ENCODE assay signal across 15 cellular contexts in genomic region chr9:73011346-73011745, GRCh38. TPM values are rescaled to one million over a fixed set of nuclear protein-coding genes. Genes with fewer than 3 reads are reported as not detected.
DNase-seq lines count a peak whose midpoint lies in the region; ATAC-seq, FAIRE-seq and TF ChIP-seq lines count a peak whose summit lies in the region.
"Had no signal": no experiment of that assay in that cellular context is flagged by ENCODE, and none has a peak within 500 bp of the region (broad histone marks: within the 10 kb centered on the region; RNA-seq: fewer than 3 reads in every experiment).

No MANE protein-coding gene starts in this region.

- H3K4me2 ChIP-seq in fibroblast of lung (ENCODE audit: extremely low read depth, insufficient read depth, low read length): no peak overlapping the region

- TF ChIP-seq POLR2A in gastrocnemius medialis (IDR thresholded peaks at IDR 0.05): no peak

- FAIRE-seq in frontal cortex (lab: Jason Lieb, UNC): no peak
- FAIRE-seq: GM19239 had no signal

- H3K27me3 ChIP-seq in BJ (ENCODE audit: control insufficient read depth, insufficient read depth, low read length) (no peaks in the 10 kb centered on the region), fibroblast of lung (ENCODE audit: control insufficient read depth, insufficient read depth, low read length) (no peaks in the 10 kb centered on the region), gastrocnemius medialis (no peaks in the 10 kb centered on the region)
- H3K27me3 ChIP-seq: upper lobe of right lung had no signal

- POLR2A ChIA-PET in BJ (lab: Charles Lee): no interaction called here

- intact Hi-C loops in gastrocnemius medialis (cut with DNase I; ENCODE audit: low total_unique reads): no loop called here

- peak; percentile 91 for DNase-seq in BJ (ENCODE audit: low read depth)
- peak; percentile 32 for DNase-seq in amniotic stem cell (lab: John Stamatoyannopoulos, UW)
- DNase-seq in fibroblast of lung (ENCODE audit: low read depth in 2 of 2): peak; percentile 24 to 74
- DNase-seq in gastrocnemius medialis: no peak
- DNase-seq in caudate nucleus (lab: John Stamatoyannopoulos, UW): no peak
- DNase-seq in frontal cortex (ENCODE audit: low spot score in 2 of 2): no peak
- no peak for DNase-seq in activated CD4-positive, alpha-beta T cell treated with anti-CD3 and anti-CD28 coated beads for 1 hour
- DNase-seq in GDM1 (lab: John Stamatoyannopoulos, UW): no peak
- DNase-seq: islet precursor cell, KBM-7, NCI-H526 treated with DMSO at 0.1 percent for 48 hours, posterior cingulate gyrus, upper lobe of right lung had no signal

- H3K9ac ChIP-seq in fibroblast of lung (ENCODE audit: insufficient read depth, low read length): no peak overlapping the region

- no peaks in the 10 kb centered on the region for H3K36me3 ChIP-seq in BJ (ENCODE audit: control insufficient read depth, insufficient read depth, low read length)
- H3K36me3 ChIP-seq in fibroblast of lung (ENCODE audit: control insufficient read depth, insufficient read depth, low read length): no peaks in the 10 kb centered on the region
- no peaks in the 10 kb centered on the region for H3K36me3 ChIP-seq in gastrocnemius medialis
- H3K36me3 ChIP-seq: upper lobe of right lung had no signal

- in situ Hi-C loops in gastrocnemius medialis (cut with MboI; ENCODE audit: low sequenced_read_pairs in 4 of 4): loop anchor here in 2 of 4 donors (10.0 kb wide), 2 partner anchors 127 to 147 kb away; no protein-coding TSS in a partner anchor

- CTCF ChIA-PET in BJ (lab: Yijun Ruan, JAX): interaction anchor here (0.6 to 0.9 kb wide), 2 partner anchors 11 to 286 kb away, joined by 3 to 6 read pairs; no protein-coding TSS in a partner anchor

- no peak for TF ChIP-seq CTCF in BJ (IDR thresholded peaks at IDR 0.05; ENCODE audit: insufficient read depth, low read depth, low read length)
- TF ChIP-seq CTCF in fibroblast of lung (conservative IDR thresholded peaks at IDR 0.05 in 1 of 2, IDR thresholded peaks at IDR 0.05 in 1 of 2; ENCODE audit: low read depth in 1 of 2, low read length in 2 of 2): no peak
- TF ChIP-seq CTCF in gastrocnemius medialis (IDR thresholded peaks at IDR 0.05 in 4 of 5, conservative IDR thresholded peaks at IDR 0.05 in 1 of 5): no peak

- peak; percentile 83 to 87 for ATAC-seq in gastrocnemius medialis
- ATAC-seq: upper lobe of right lung had no signal

- H3K27ac ChIP-seq in fibroblast of lung (ENCODE audit: insufficient read depth, low read length) (no peak overlapping the region), gastrocnemius medialis (peak overlapping the region in 2 of 4 donors; percentile 28 to 59), caudate nucleus (ENCODE audit: low read depth, low read length) (no peak overlapping the region)
- H3K27ac ChIP-seq: upper lobe of right lung had no signal

- H3K9me3 ChIP-seq in fibroblast of lung (ENCODE audit: control insufficient read depth, insufficient read depth, low read depth, low read length): no peaks in the 10 kb centered on the region
- H3K9me3 ChIP-seq in gastrocnemius medialis: no peaks in the 10 kb centered on the region
- H3K9me3 ChIP-seq: upper lobe of right lung had no signal

- H2AFZ ChIP-seq in fibroblast of lung (ENCODE audit: low read length): no peak overlapping the region

- H3K4me1 ChIP-seq in fibroblast of lung (ENCODE audit: control insufficient read depth, extremely low read depth, insufficient read depth, low read length) (peaks cover 2% of the 10 kb centered on the region), gastrocnemius medialis (peaks cover 0 to 5% of the 10 kb centered on the region in 2 donors)
- H3K4me1 ChIP-seq: upper lobe of right lung had no signal

- H3K79me2 ChIP-seq in fibroblast of lung (ENCODE audit: control insufficient read depth, insufficient read depth, low read length): no peaks in the 10 kb centered on the region

- no peak overlapping the region for H3K4me3 ChIP-seq in BJ (ENCODE audit: low read depth, low read length)
- no peak overlapping the region for H3K4me3 ChIP-seq in fibroblast of lung (replicated peaks in 1 of 4; ENCODE audit: control extremely low read depth in 1 of 4, insufficient read depth in 1 of 4, low read depth in 3 of 4, low read length in 4 of 4)
- no peak overlapping the region for H3K4me3 ChIP-seq in gastrocnemius medialis
- H3K4me3 ChIP-seq: upper lobe of right lung had no signal

- H4K20me1 ChIP-seq in fibroblast of lung (ENCODE audit: control insufficient read depth, extremely low read depth, insufficient read depth, low read length): no peaks in the 10 kb centered on the region

RNA-seq across cellular contexts. Expression of gene ALDH1A1, which starts 58.5 kb away (rescaled TPM):
- polyA plus RNA-seq in BJ (2011; rRNA removed): 247 and 474 TPM in 2 replicates
- 86.7 and 107 TPM in 2 replicates for polyA minus RNA-seq in BJ (2011; rRNA and poly(A)+ RNA removed)
- 45.2 and 46.1 TPM in 2 replicates for total RNA-seq in fibroblast of lung
- 7.4 and 33.2 TPM in 2 replicates for polyA plus RNA-seq in fibroblast of lung
- polyA plus RNA-seq in fibroblast of lung (2012): 4.7 and 26.2 TPM in 2 replicates
- 3.0 TPM in 1 of 2 replicates, not detected in the other for polyA minus RNA-seq in fibroblast of lung (ENCODE audit: low replicate concordance)
- total RNA-seq in gastrocnemius medialis: 10 to 100 TPM; 23.3 to 42.8 (median 30.9) TPM
- total RNA-seq in frontal cortex: 1.2 TPM
- total RNA-seq: T-helper 1 cell treated with Interleukin-12 subunit alpha and Interleukin-12 subunit beta and Interleukin-4 antibody, amounts not matched to agents 30 ng/mL and 1 ng/mL, for 36 hours had no signal

Comparison
In these comparisons a context has a peak if more than half of its experiments do, and no peak if none do; other contexts are left out.
1. DNase-seq: peak in BJ (single experiment), amniotic stem cell (single experiment) and fibroblast of lung (2 of 2); none in gastrocnemius medialis (0 of 2), caudate nucleus (0 of 61), frontal cortex (0 of 2), activated CD4-positive, alpha-beta T cell treated with anti-CD3 and anti-CD28 coated beads for 1 hour (single experiment) and GDM1 (single experiment).
2. RNA of gene ALDH1A1, which starts 58.5 kb away (total RNA-seq): 45.2 to 46.1 TPM in fibroblast of lung and 23.3 to 42.8 TPM in gastrocnemius medialis; 1.2 TPM in frontal cortex (single experiment); every median in the first group is over 10 times any median in the second.